8 cellular contexts compared by ENCODE assay signal in genomic region chr1:89994231-89994804, GRCh38. TPM values are rescaled to one million over a fixed set of nuclear protein-coding genes. Genes with fewer than 3 reads are reported as not detected.
DNase-seq lines count a peak whose midpoint lies in the region; ATAC-seq and TF ChIP-seq lines count a peak whose summit lies in the region.

No MANE protein-coding gene starts in this region.

- H3K27ac Mint-ChIP-seq in naive thymus-derived CD4-positive, alpha-beta T cell, result peak overlapping the region; percentile 31 to 97 (median 92)

- DNase-seq in AG09309 (ENCODE audit: low read depth), result no peak
- DNase-seq in MM.1S, result no peak
- no peak for DNase-seq in naive thymus-derived CD4-positive, alpha-beta T cell
- DNase-seq in Ammon's horn (ENCODE audit: low spot score), result no peak
- DNase-seq in erythroblast (lab: John Stamatoyannopoulos, UW), result no peak

- peak overlapping the region; percentile 90 to 100 (median 97) for H3K4me3 Mint-ChIP-seq in naive thymus-derived CD4-positive, alpha-beta T cell

- H3K27ac ChIP-seq in MM.1S (ENCODE audit: low read length) (peak overlapping the region; percentile 77; the same call in 1 of the 2 replicates), duodenal mucosa (ENCODE audit: low read depth, low read length) (peak overlapping the region; percentile 95)
- peak overlapping the region; percentile 85 for H3K27ac ChIP-seq in naive thymus-derived CD4-positive, alpha-beta T cell (ENCODE audit: low read depth, low read length)

- no peak for TF ChIP-seq POLR2A in erythroblast (IDR thresholded peaks at IDR 0.05; ENCODE audit: low read length)

- H3K36me3 ChIP-seq in MM.1S (replicated peaks; ENCODE audit: insufficient read depth, low read length) (no peaks in the 10 kb centered on the region), duodenal mucosa (ENCODE audit: control insufficient read depth in 1 of 2, insufficient read depth in 2 of 2, low read length in 2 of 2) (no peaks in the 10 kb centered on the region)
- peaks cover 0 to 9% (median 0%) of the 10 kb centered on the region in 3 experiments for H3K36me3 ChIP-seq in naive thymus-derived CD4-positive, alpha-beta T cell (ENCODE audit: control insufficient read depth in 2 of 3, insufficient read depth in 3 of 3, low read length in 3 of 3)

- H3K79me2 ChIP-seq in MM.1S (ENCODE audit: low read length), result peaks cover 44% of the 10 kb centered on the region

- peak overlapping the region; percentile 97; the same call in 1 of the 2 replicates for H3K9ac ChIP-seq in MM.1S (ENCODE audit: low read length)
- H3K9ac ChIP-seq in duodenal mucosa (ENCODE audit: low read depth in 1 of 2, low read length in 2 of 2), result peak overlapping the region; percentile 45 to 49

- peak overlapping the region; percentile 74 for H3K4me3 ChIP-seq in AG09309 (ENCODE audit: control insufficient read depth, low read depth, low read length)
- H3K4me3 ChIP-seq in MM.1S (ENCODE audit: low read length), result peak overlapping the region; percentile 86
- peak overlapping the region; percentile 89 to 94 for H3K4me3 ChIP-seq in duodenal mucosa (ENCODE audit: low read depth in 1 of 2, low read length in 2 of 2)
- H3K4me3 ChIP-seq in naive thymus-derived CD4-positive, alpha-beta T cell (ENCODE audit: low read length), result peak overlapping the region; percentile 86

- TF ChIP-seq CTCF in AG09309 (IDR thresholded peaks at IDR 0.05; ENCODE audit: control insufficient read depth, insufficient read depth, low read depth, low read length, missing control alignments), result no peak
- no peak for TF ChIP-seq CTCF in MM.1S (IDR thresholded peaks at IDR 0.05; ENCODE audit: low read length)

- H3K9me3 Mint-ChIP-seq in naive thymus-derived CD4-positive, alpha-beta T cell, result no peaks in the 10 kb centered on the region

- H3K4me1 ChIP-seq in MM.1S (ENCODE audit: low read length) (peaks cover 10% of the 10 kb centered on the region), duodenal mucosa (ENCODE audit: control insufficient read depth in 1 of 2, insufficient read depth in 2 of 2, low read length in 2 of 2) (peaks cover 26 to 50% of the 10 kb centered on the region in 2 donors)
- peaks cover 8 to 14% of the 10 kb centered on the region in 2 donors for H3K4me1 ChIP-seq in naive thymus-derived CD4-positive, alpha-beta T cell (ENCODE audit: control insufficient read depth in 2 of 2, insufficient read depth in 2 of 2, low read length in 2 of 2)

- H3K36me3 Mint-ChIP-seq in naive thymus-derived CD4-positive, alpha-beta T cell, result peaks cover 0 to 9% (median 0%) of the 10 kb centered on the region in 5 donors

- H4K20me1 ChIP-seq in MM.1S (ENCODE audit: insufficient read depth, low read length), result no peaks in the 10 kb centered on the region; the same call in 1 of the 2 replicates

- CTCF ChIA-PET in naive thymus-derived CD4-positive, alpha-beta T cell (lab: Charles Lee), result interaction anchor here (0.6 kb wide), 2 partner anchors 404 to 1058 kb away, joined by 3 read pairs; no protein-coding TSS in a partner anchor

- peaks cover 13% of the 10 kb centered on the region for H3F3A ChIP-seq in MM.1S (ENCODE audit: insufficient read depth, low read length)

- peak overlapping the region; percentile 67 for H2AFZ ChIP-seq in MM.1S (ENCODE audit: low read length)

- intact Hi-C loops in naive thymus-derived CD4-positive, alpha-beta T cell (cut with micrococcal nuclease), result loop anchor here (1.0 to 2.0 kb wide), 6 partner anchors 152 to 1104 kb away; partner anchors contain the start of genes LRRC8C (in 2 of the 2), GTF2B (in 1 of the 2) and LRRC8B (in 1 of the 2)

- no peaks in the 10 kb centered on the region for H3K27me3 ChIP-seq in MM.1S (replicated peaks; ENCODE audit: insufficient read depth, low read length)
- H3K27me3 ChIP-seq in duodenal mucosa (ENCODE audit: control insufficient read depth in 1 of 2, insufficient read depth in 2 of 2, low read length in 2 of 2), result no peaks in the 10 kb centered on the region
- no peaks in the 10 kb centered on the region for H3K27me3 ChIP-seq in naive thymus-derived CD4-positive, alpha-beta T cell (ENCODE audit: control insufficient read depth in 2 of 2, insufficient read depth in 2 of 2, low read length in 2 of 2)

- peak overlapping the region; percentile 55 for H3K4me2 ChIP-seq in MM.1S (ENCODE audit: low read depth, low read length)

- no peak for ATAC-seq in naive thymus-derived CD4-positive, alpha-beta T cell
- no peak for ATAC-seq in HG03039 (IDR thresholded peaks at IDR 0.05; ENCODE audit: unreplicated experiment)
- ATAC-seq in HG03045 (IDR thresholded peaks at IDR 0.05; ENCODE audit: unreplicated experiment), result no peak

- H3K9me2 ChIP-seq in MM.1S (replicated peaks; ENCODE audit: insufficient read depth, low read length), result no peaks in the 10 kb centered on the region

- H3K9me3 ChIP-seq in MM.1S (replicated peaks; ENCODE audit: insufficient read depth, low read length) (no peaks in the 10 kb centered on the region), duodenal mucosa (ENCODE audit: control insufficient read depth in 1 of 2, low read length in 2 of 2) (no peaks in the 10 kb centered on the region)
- H3K9me3 ChIP-seq in naive thymus-derived CD4-positive, alpha-beta T cell (ENCODE audit: control insufficient read depth in 2 of 3, low read length in 3 of 3), result no peaks in the 10 kb centered on the region

- peaks cover 0 to 7% (median 4%) of the 10 kb centered on the region in 5 donors for H3K27me3 Mint-ChIP-seq in naive thymus-derived CD4-positive, alpha-beta T cell

- POLR2A ChIA-PET in naive thymus-derived CD4-positive, alpha-beta T cell (lab: Charles Lee), result no interaction called here

- peaks cover 22 to 43% (median 36%) of the 10 kb centered on the region in 7 donors for H3K4me1 Mint-ChIP-seq in naive thymus-derived CD4-positive, alpha-beta T cell

RNA-seq across cellular contexts. Expression of gene ZNF326, which starts 0.6 kb away (rescaled TPM):
- 10 to 100 TPM; 17.3 to 52.5 (median 23.5) TPM for total RNA-seq in naive thymus-derived CD4-positive, alpha-beta T cell
- polyA plus RNA-seq in naive thymus-derived CD4-positive, alpha-beta T cell, result 1 to 10 TPM; 3.6 to 8.0 TPM
